9 cellular contexts compared by ENCODE assay signal in genomic region chr11:12827929-12828812, GRCh38.
DNase-seq lines count a peak whose midpoint lies in the region; ATAC-seq and TF ChIP-seq lines count a peak whose summit lies in the region.
"Had no signal": no experiment of that assay in that cellular context is flagged by ENCODE, and none has a peak within 500 bp of the region (broad histone marks: within the 10 kb centered on the region; RNA-seq: fewer than 3 reads in every experiment).

No MANE protein-coding gene starts in this region.

- BruUV-seq in HCT116 (replicated peaks; lab: Mats Ljungman, UMichigan) = no TSS peak

- RAD21 ChIA-PET in HCT116 (lab: Charles Lee; ENCODE audit: low non-redundant PET in 1 of 2, low total read pairs in 2 of 2, uncharacterized antibody in 2 of 2, unreplicated experiment in 2 of 2) = no interaction called here

- H3K4me1 ChIP-seq in HCT116 (ENCODE audit: control insufficient read depth in 1 of 2, insufficient read depth in 2 of 2, low read length in 2 of 2) = peaks cover 17 to 18% of the 10 kb centered on the region in 2 experiments; a peak in 3 of 4 replicates

- TF ChIP-seq CTCF in HCT116 (IDR thresholded peaks at IDR 0.05 in 2 of 3, conservative IDR thresholded peaks at IDR 0.05 in 1 of 3; ENCODE audit: borderline replicate concordance in 1 of 3, insufficient read depth in 1 of 3, low read depth in 2 of 3, low read length in 2 of 3) (no peak), choroid plexus epithelial cell (conservative IDR thresholded peaks at IDR 0.05; ENCODE audit: low read depth, low read length) (peak; percentile 26)

- ATAC-seq in HCT116 (peak; percentile 53; the same call in 1 of the 2 replicates), GM19452 (IDR thresholded peaks at IDR 0.05; ENCODE audit: unreplicated experiment) (no peak)

- peak overlapping the region; percentile 38 for H3K4me2 ChIP-seq in HCT116 (ENCODE audit: low read length)

- H3K9ac ChIP-seq in HCT116 (ENCODE audit: low read length) = no peak overlapping the region

- H3K27me3 ChIP-seq in HCT116 (ENCODE audit: insufficient read depth, low read length) = no peaks in the 10 kb centered on the region

- no peaks in the 10 kb centered on the region; the same call in 1 of the 2 replicates for H4K20me1 ChIP-seq in HCT116 (ENCODE audit: insufficient read depth)

- H3K4me3 ChIP-seq in HCT116 (replicated peaks in 1 of 2; ENCODE audit: low read depth in 1 of 2, low read length in 2 of 2) = no peak overlapping the region
- H3K4me3 ChIP-seq in choroid plexus epithelial cell (ENCODE audit: low read depth, low read length) = peak overlapping the region; percentile 43

- H3K9me2 ChIP-seq in HCT116 (ENCODE audit: insufficient read depth) = no peaks in the 10 kb centered on the region

- POLR2A ChIA-PET in HCT116 (lab: Charles Lee) = no interaction called here

- H2AFZ ChIP-seq in HCT116 (ENCODE audit: low read depth, low read length, poor library complexity, severe bottlenecking) = no peak overlapping the region

- no peaks in the 10 kb centered on the region for H3K9me3 ChIP-seq in HCT116 (ENCODE audit: control insufficient read depth in 1 of 2, insufficient read depth in 1 of 2, low read depth in 1 of 2, low read length in 2 of 2)

- CTCF ChIA-PET in HCT116 (lab: Charles Lee) = no interaction called here

- TF ChIP-seq RAD21 in HCT116 (IDR thresholded peaks at IDR 0.05; ENCODE audit: low read depth) = no peak

- intact Hi-C loops in HCT116 (cut with micrococcal nuclease) = no loop called here

- no peaks in the 10 kb centered on the region for H3K36me3 ChIP-seq in HCT116 (ENCODE audit: control insufficient read depth in 1 of 2, insufficient read depth in 2 of 2, low read length in 2 of 2)

- H3K79me2 ChIP-seq in HCT116 (ENCODE audit: insufficient read depth, low read length) = peaks cover 56% of the 10 kb centered on the region

- TF ChIP-seq POLR2A in HCT116 (IDR thresholded peaks at IDR 0.05; ENCODE audit: borderline replicate concordance, extremely low read depth, insufficient read depth, insufficient read length) = no peak

- no peak overlapping the region for H3K27ac ChIP-seq in HCT116 (ENCODE audit: low read depth, low read length)

- DNase-seq in DMS79 treated with DMSO at 0.1 percent for 48 hours (lab: John Stamatoyannopoulos, UW) (peak; percentile 92), HCT116 (ENCODE audit: low read depth, low spot score) (no peak), NCI-H345 treated with DMSO at 0.1 percent for 48 hours (lab: John Stamatoyannopoulos, UW; ENCODE audit: unreplicated experiment) (peak; percentile 91), choroid plexus epithelial cell (ENCODE audit: low read depth) (peak; percentile 86), kidney glomerular epithelial cell (lab: John Stamatoyannopoulos, UW) (peak; percentile 72), stromal cell of bone marrow (ENCODE audit: low read depth) (peak; percentile 81), Kasumi-1 (lab: John Stamatoyannopoulos, UW) (no peak)
- DNase-seq: activated B cell treated with CpG ODN at 0.5 μM for 24 hours had no signal

TF ChIP-seq in HCT116, 20 proteins besides CTCF, POLR2A, EP300 and RAD21:
- TF ChIP-seq FOSL1 (IDR thresholded peaks at IDR 0.05; ENCODE audit: low read depth) = no peak

Comparison
In these comparisons a context has a peak if more than half of its experiments do, and no peak if none do; other contexts are left out.
1. DNase-seq: peak in DMS79 treated with DMSO at 0.1 percent for 48 hours (single experiment), NCI-H345 treated with DMSO at 0.1 percent for 48 hours (single experiment), choroid plexus epithelial cell (single experiment), kidney glomerular epithelial cell (single experiment) and stromal cell of bone marrow (single experiment); none in HCT116 (single experiment) and Kasumi-1 (0 of 2).